ENCODE assay signal across 24 cellular contexts in the genomic region with DNA sequence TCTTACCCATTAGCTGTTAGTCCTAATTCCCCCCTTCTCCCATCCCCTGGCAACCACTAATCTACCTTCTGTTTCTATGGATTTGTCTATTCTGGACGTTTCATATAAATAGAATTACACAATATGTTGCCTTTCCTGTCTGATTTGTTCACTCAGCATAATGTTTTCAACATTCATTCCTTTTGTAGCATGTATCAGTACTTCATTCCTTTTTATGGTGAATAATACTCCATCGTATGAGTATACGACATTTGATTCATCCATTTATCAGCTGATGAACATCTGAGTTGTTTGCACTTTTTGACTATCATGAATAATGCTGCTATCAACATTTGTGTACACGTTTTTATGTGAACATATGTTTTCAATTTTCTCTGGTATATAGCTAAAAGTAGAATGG. TPM values are rescaled to one million over a fixed set of nuclear protein-coding genes. Genes with fewer than 3 reads are reported as not detected.
DNase-seq lines count a peak whose midpoint lies in the region; ATAC-seq, FAIRE-seq and TF ChIP-seq lines count a peak whose summit lies in the region.
"Had no signal": no experiment of that assay in that cellular context is flagged by ENCODE, and none has a peak within 500 bp of the region (broad histone marks: within the 10 kb centered on the region; RNA-seq: fewer than 3 reads in every experiment).

No MANE protein-coding gene starts in this region.

- H4K20me1 ChIP-seq in IMR-90 (ENCODE audit: insufficient read depth, low read length), result no peaks in the 10 kb centered on the region
- H4K20me1 ChIP-seq in hepatocyte (ENCODE audit: insufficient read depth, poor library complexity, severe bottlenecking), result no peaks in the 10 kb centered on the region

- TF ChIP-seq CTCF in D721Med (IDR thresholded peaks at IDR 0.05; ENCODE audit: insufficient read depth, missing control alignments) (no peak), IMR-90 (conservative IDR thresholded peaks at IDR 0.05; ENCODE audit: low read depth, low read length) (no peak), neutrophil (IDR thresholded peaks at IDR 0.05) (no peak), hepatocyte (IDR thresholded peaks at IDR 0.05; ENCODE audit: poor library complexity) (no peak)

- H3K4me3 ChIP-seq in IMR-90 (ENCODE audit: insufficient read depth, low read depth, low read length), result no peak overlapping the region
- peak overlapping the region in 1 of 2 experiments; percentile 27 for H3K4me3 ChIP-seq in neutrophil (ENCODE audit: low read depth in 1 of 2, low read length in 1 of 2)
- no peak overlapping the region for H3K4me3 ChIP-seq in hepatocyte
- H3K4me3 ChIP-seq: Peyer's patch, SJCRH30 had no signal

- H3K9me1 ChIP-seq in IMR-90 (ENCODE audit: insufficient read depth, low read length), result no peaks in the 10 kb centered on the region

- no peak overlapping the region for H3K56ac ChIP-seq in IMR-90 (ENCODE audit: extremely low read depth, insufficient read depth, low read length)

- H3K79me1 ChIP-seq in IMR-90 (ENCODE audit: low read depth in 1 of 2, low read length in 2 of 2), result no peaks in the 10 kb centered on the region

- DNase-seq in D721Med (ENCODE audit: insufficient read length, low spot score) (no peak), IMR-90 (no peak), T-helper 17 cell (no peak), hepatocyte (ENCODE audit: low spot score) (no peak)
- no peak for DNase-seq in activated naive CD4-positive, alpha-beta T cell treated with anti-CD3 and anti-CD28 coated beads, Interleukin-2, amount 50 U/mL, for 16 hours
- DNase-seq: ACHN; BE2C; Calu3; DMS53; NCI-H2029; NCI-H446; NCI-H524 treated with DMSO at 0.1 percent for 48 hours; NCI-H82; NK-92 treated with Interleukin-12 subunit alpha and Interleukin-12 subunit beta, amount 100 ng/mL, for 24 hours; OCI-M1; Peyer's patch; SJCRH30; T-helper 2 cell had no signal

- H3K36me3 Mint-ChIP-seq in T-helper 17 cell (ENCODE audit: low read depth), result no peaks in the 10 kb centered on the region
- H3K36me3 Mint-ChIP-seq: IgD-negative memory B cell had no signal

- intact Hi-C loops in IMR-90 (cut with micrococcal nuclease), result no loop called here

- no peak overlapping the region for H4K8ac ChIP-seq in IMR-90 (ENCODE audit: low read depth in 2 of 2, low read length in 2 of 2)

- ATAC-seq in IMR-90 (ENCODE audit: low read depth), result no peak
- ATAC-seq in T-helper 17 cell, result no peak
- no peak for ATAC-seq in HG03439 (IDR thresholded peaks at IDR 0.05; ENCODE audit: unreplicated experiment)
- ATAC-seq: SK-N-SH treated with all-trans-retinoic acid at 6 μM for 48 hours had no signal

- no peak overlapping the region for H3K14ac ChIP-seq in IMR-90 (replicated peaks; ENCODE audit: low read depth, low read length)

- no TSS peak for BruUV-seq in IMR-90 (replicated peaks; lab: Mats Ljungman, UMichigan)

- H3K4me1 ChIP-seq in IMR-90 (ENCODE audit: control insufficient read depth, insufficient read depth, low read length) (no peaks in the 10 kb centered on the region), neutrophil (ENCODE audit: control insufficient read depth in 1 of 2, insufficient read depth in 1 of 2, low read depth in 1 of 2, low read length in 1 of 2) (peaks cover 44% of the 10 kb centered on the region in 2 experiments), hepatocyte (ENCODE audit: insufficient read depth) (no peaks in the 10 kb centered on the region)
- H3K4me1 ChIP-seq: BE2C, Peyer's patch, SJCRH30 had no signal

- no peak overlapping the region for H4K91ac ChIP-seq in IMR-90 (ENCODE audit: insufficient read depth, low read depth, low read length)

- no peak overlapping the region for H3K27ac ChIP-seq in IMR-90 (ENCODE audit: insufficient read depth, low read length)
- H3K27ac ChIP-seq in neutrophil, result peak overlapping the region; percentile 100
- no peak overlapping the region for H3K27ac ChIP-seq in hepatocyte
- H3K27ac ChIP-seq: Peyer's patch, SJCRH30 had no signal

- no peak overlapping the region for H2BK120ac ChIP-seq in IMR-90 (ENCODE audit: low read depth, low read length)

- H3K27me3 Mint-ChIP-seq in T-helper 17 cell, result no peaks in the 10 kb centered on the region
- H3K27me3 Mint-ChIP-seq: IgD-negative memory B cell had no signal

- no peak overlapping the region for H3K23ac ChIP-seq in IMR-90 (ENCODE audit: low read depth, low read length)

- peaks cover 10% of the 10 kb centered on the region for H3K4me1 Mint-ChIP-seq in T-helper 17 cell

- no peak overlapping the region for H2AK5ac ChIP-seq in IMR-90 (ENCODE audit: low read depth, low read length)

- no peak for TF ChIP-seq RAD21 in IMR-90 (IDR thresholded peaks at IDR 0.05; ENCODE audit: low read length)

- H4K5ac ChIP-seq in IMR-90 (ENCODE audit: low read depth, low read length), result no peak overlapping the region

- POLR2A ChIA-PET in IMR-90 (lab: Charles Lee; ENCODE audit: unreplicated experiment), result no interaction called here

- no peaks in the 10 kb centered on the region for H3K9me3 ChIP-seq in IMR-90 (ENCODE audit: control insufficient read depth, insufficient read depth, low read length)
- no peaks in the 10 kb centered on the region for H3K9me3 ChIP-seq in T-helper 17 cell (ENCODE audit: control insufficient read depth, low read length, poor library complexity, severe bottlenecking)
- no peaks in the 10 kb centered on the region for H3K9me3 ChIP-seq in neutrophil
- no peaks in the 10 kb centered on the region for H3K9me3 ChIP-seq in hepatocyte (ENCODE audit: low read depth)
- H3K9me3 ChIP-seq: BE2C, Peyer's patch, SJCRH30 had no signal

- H2AK9ac ChIP-seq in IMR-90 (replicated peaks; ENCODE audit: low read depth, low read length, poor library complexity), result no peak overlapping the region

- H3K79me2 ChIP-seq in hepatocyte, result no peaks in the 10 kb centered on the region

- H2BK5ac ChIP-seq in IMR-90 (ENCODE audit: low read depth, low read length, poor library complexity, severe bottlenecking), result no peak overlapping the region

- H3K9ac ChIP-seq in IMR-90 (ENCODE audit: low read depth, low read length), result no peak overlapping the region

- H3K18ac ChIP-seq in IMR-90 (ENCODE audit: low read depth, low read length), result no peak overlapping the region

- dilution Hi-C loops in IMR-90 (cut with HindIII; ENCODE audit: low sequenced_read_pairs, unreplicated experiment), result no loop called here

- H2BK20ac ChIP-seq in IMR-90 (ENCODE audit: low read depth, low read length), result no peak overlapping the region

- H2AFZ ChIP-seq in IMR-90 (replicated peaks; ENCODE audit: low read length, poor library complexity), result no peak overlapping the region
- no peak overlapping the region for H2AFZ ChIP-seq in hepatocyte

- H3K9me2 ChIP-seq in hepatocyte (replicated peaks; ENCODE audit: insufficient read depth), result no peaks in the 10 kb centered on the region

- H2BK15ac ChIP-seq in IMR-90 (ENCODE audit: low read depth, low read length), result no peak overlapping the region

- H3K27me3 ChIP-seq in IMR-90 (ENCODE audit: control insufficient read depth, insufficient read depth, low read length), result no peaks in the 10 kb centered on the region
- H3K27me3 ChIP-seq in neutrophil, result no peaks in the 10 kb centered on the region
- H3K27me3 ChIP-seq in hepatocyte, result no peaks in the 10 kb centered on the region
- H3K27me3 ChIP-seq: BE2C, Peyer's patch, SJCRH30 had no signal

- WGBS in IMR-90 (ENCODE audit: extremely low coverage in 2 of 2, insufficient read length in 1 of 2), 2 experiments, result 100% methylated on average over 1 of the region's 4 CpGs; no CpG with 5 or more reads in 1 of the 2 experiments
- WGBS in hepatocyte (ENCODE audit: low lambda C conversion rate, missing lambda C conversion rate), result 64% methylated on average over 4 of the region's 4 CpGs

- H3K4me2 ChIP-seq in IMR-90 (ENCODE audit: low read depth, low read length) (no peak overlapping the region), hepatocyte (no peak overlapping the region)

- in situ Hi-C loops in IMR-90 (cut with MboI; ENCODE audit: low sequenced_read_pairs), result no loop called here

- peak; percentile 25 for FAIRE-seq in D721Med (lab: Jason Lieb, UNC)
- FAIRE-seq: GM18507, H54 had no signal

- H3K4me3 Mint-ChIP-seq in T-helper 17 cell, result no peak overlapping the region

- CTCF ChIA-PET in IMR-90 (lab: Yijun Ruan, JAX), result interaction anchor here (1.1 kb wide), 1 partner anchor 13 kb away, joined by 3 read pairs; no protein-coding TSS in a partner anchor

- no peak overlapping the region for H3K4ac ChIP-seq in IMR-90 (ENCODE audit: low read depth, low read length)

- peak overlapping the region; percentile 16 for H3K27ac Mint-ChIP-seq in T-helper 17 cell
- H3K27ac Mint-ChIP-seq: IgD-negative memory B cell had no signal

- H3K36me3 ChIP-seq in IMR-90 (ENCODE audit: control insufficient read depth, insufficient read depth, low read length), result no peaks in the 10 kb centered on the region
- H3K36me3 ChIP-seq in neutrophil, result no peaks in the 10 kb centered on the region
- H3K36me3 ChIP-seq in hepatocyte (replicated peaks; ENCODE audit: insufficient read depth, low read depth), result no peaks in the 10 kb centered on the region
- H3K36me3 ChIP-seq: BE2C, Peyer's patch, SJCRH30 had no signal

- no peak for TF ChIP-seq POLR2A in IMR-90 (IDR thresholded peaks at IDR 0.05; ENCODE audit: low read depth, low read length)

TF ChIP-seq in IMR-90, 13 proteins besides CTCF, POLR2A, EP300 and RAD21:
- TF ChIP-seq FOS (IDR thresholded peaks at IDR 0.05; ENCODE audit: low read depth, low read length), result no peak
- peak; percentile 24; the same call in 1 of the 2 replicates for TF ChIP-seq CEBPB (IDR thresholded peaks at IDR 0.05; ENCODE audit: low read depth, low read length)

RNA-seq across cellular contexts. Expression of a gene that starts 4.4 kb away (rescaled TPM):
- total RNA-seq in IMR-90 (2012; rRNA removed), result 0.54 and 0.83 TPM in 2 replicates
- polyA plus RNA-seq in IMR-90 (2012; rRNA removed), result 0.89 and 0.92 TPM in 2 replicates
- 0.91 and 1.3 TPM in 2 replicates for polyA plus RNA-seq in IMR-90 (2012; cell fraction: cytosol; rRNA removed)
- polyA plus RNA-seq in IMR-90 (2012; cell fraction: nucleus; rRNA removed; ENCODE audit: low replicate concordance), result 0.55 and 0.64 TPM in 2 replicates
- 10 to 100 TPM; 24.4 to 26.5 TPM for total RNA-seq in T-helper 17 cell
- total RNA-seq in hepatocyte, result 13.8 and 14.2 TPM in 2 replicates
- 8.1 and 14.2 TPM in 2 replicates for polyA plus RNA-seq in hepatocyte

RNA-seq across cellular contexts. Expression of a gene that starts 19.9 kb away (rescaled TPM):
- total RNA-seq in IMR-90 (2012; rRNA removed) (2.5 and 2.8 TPM in 2 replicates), T-helper 17 cell (10 to 100 TPM; 16.8 to 21.7 TPM), hepatocyte (23.4 and 27.4 TPM in 2 replicates)
- polyA plus RNA-seq in IMR-90 (2012; rRNA removed) (1.8 and 2.0 TPM in 2 replicates), hepatocyte (29.4 and 30.4 TPM in 2 replicates)
- 1.6 TPM in 2 replicates for polyA plus RNA-seq in IMR-90 (2012; cell fraction: cytosol; rRNA removed)
- 1.3 and 1.4 TPM in 2 replicates for polyA plus RNA-seq in IMR-90 (2012; cell fraction: nucleus; rRNA removed; ENCODE audit: low replicate concordance)

RNA-seq across cellular contexts. Expression of a gene that starts 22.2 kb away (rescaled TPM):
- total RNA-seq in IMR-90 (2012; rRNA removed) (7.0 and 12.8 TPM in 2 replicates), T-helper 17 cell (10 to 100 TPM in 1 of 2 donors, 1 to 10 TPM in 1; 9.3 to 15.7 TPM), hepatocyte (6.4 and 8.7 TPM in 2 replicates)
- polyA plus RNA-seq in IMR-90 (2012; rRNA removed) (5.5 and 6.3 TPM in 2 replicates), hepatocyte (2.7 and 5.0 TPM in 2 replicates)
- 1.2 and 2.2 TPM in 2 replicates for polyA plus RNA-seq in IMR-90 (2012; cell fraction: cytosol; rRNA removed)
- 2.3 and 9.4 TPM in 2 replicates for polyA plus RNA-seq in IMR-90 (2012; cell fraction: nucleus; rRNA removed; ENCODE audit: low replicate concordance)
